1 cellular context compared by ENCODE assay signal in genomic region chr11:65927904-65928397, GRCh38.
TF ChIP-seq lines count a peak whose summit lies in the region.

No MANE protein-coding gene starts in this region.

TF ChIP-seq in K562, 482 proteins besides CTCF, POLR2A, EP300 and RAD21 (continued from another document and continues in another):
- no peak for TF ChIP-seq E2F1 (CRISPR knock-in tag; IDR thresholded peaks at IDR 0.05)
- peak; percentile 19; the same call in 1 of the 2 replicates for TF ChIP-seq ZBTB2 (IDR thresholded peaks at IDR 0.05)
- no peak for TF ChIP-seq DDX20 (tag; IDR thresholded peaks at IDR 0.05; ENCODE audit: low read depth)
- TF ChIP-seq E2F3 (CRISPR knock-in tag; IDR thresholded peaks at IDR 0.05), result no peak
- no peak for TF ChIP-seq DEAF1 (CRISPR knock-in tag; IDR thresholded peaks at IDR 0.05)
- no peak for TF ChIP-seq PCBP2 (IDR thresholded peaks at IDR 0.05; ENCODE audit: low read depth, low read length, poor library complexity, severe bottlenecking)
- TF ChIP-seq HOMEZ (CRISPR knock-in tag; IDR thresholded peaks at IDR 0.05), result no peak
- no peak for TF ChIP-seq PML (IDR thresholded peaks at IDR 0.05; ENCODE audit: low read length)
- TF ChIP-seq ZNF280A (IDR thresholded peaks at IDR 0.05; ENCODE audit: low read depth, partially characterized antibody), result no peak
- no peak for TF ChIP-seq FOXM1 (IDR thresholded peaks at IDR 0.05; ENCODE audit: low read depth)
- TF ChIP-seq FOXM1 (CRISPR knock-in tag; IDR thresholded peaks at IDR 0.05; ENCODE audit: low read depth), result no peak
- peak in 1 of 2 experiments; percentile 6; a peak in 1 of 4 replicates for TF ChIP-seq FOXK2 (conservative IDR thresholded peaks at IDR 0.05 in 1 of 2, IDR thresholded peaks at IDR 0.05 in 1 of 2; ENCODE audit: low read depth in 2 of 2)
- no peak for TF ChIP-seq CBX5 (IDR thresholded peaks at IDR 0.05; ENCODE audit: borderline replicate concordance, low read depth)
- no peak for TF ChIP-seq OTX1 (CRISPR knock-in tag; IDR thresholded peaks at IDR 0.05)
- TF ChIP-seq ZNF75A (CRISPR knock-in tag; IDR thresholded peaks at IDR 0.05), result no peak
- no peak for TF ChIP-seq E2F6 (IDR thresholded peaks at IDR 0.05; ENCODE audit: borderline replicate concordance in 1 of 2, extremely low read depth in 1 of 2, insufficient read depth in 1 of 2, insufficient read length in 1 of 2, low read depth in 1 of 2, low read length in 1 of 2, poor library complexity in 1 of 2, severe bottlenecking in 1 of 2)
- peak; percentile 71; the same call in 1 of the 2 replicates for TF ChIP-seq ZNF592 (IDR thresholded peaks at IDR 0.05)
- no peak for TF ChIP-seq DMBX1 (CRISPR knock-in tag; IDR thresholded peaks at IDR 0.05; ENCODE audit: borderline replicate concordance)
- TF ChIP-seq BRF1 (IDR thresholded peaks at IDR 0.05; ENCODE audit: borderline replicate concordance, extremely low read depth, insufficient read length), result no peak
- TF ChIP-seq STAT5A (IDR thresholded peaks at IDR 0.05; ENCODE audit: borderline replicate concordance, low read length), result no peak
- TF ChIP-seq HNRNPLL (IDR thresholded peaks at IDR 0.05; ENCODE audit: low read depth, low read length, poor library complexity, severe bottlenecking), result no peak
- TF ChIP-seq SMARCA4 (IDR thresholded peaks at IDR 0.05), result peak; percentile 65; the same call in 1 of the 2 replicates
- TF ChIP-seq ZFX (CRISPR knock-in tag; IDR thresholded peaks at IDR 0.05), result peak; percentile 44
- no peak for TF ChIP-seq PRDM10 (IDR thresholded peaks at IDR 0.05; ENCODE audit: partially characterized antibody)
- TF ChIP-seq ZNF277 (CRISPR knock-in tag; IDR thresholded peaks at IDR 0.05; ENCODE audit: borderline replicate concordance), result no peak
- TF ChIP-seq MAZ (CRISPR knock-in tag; conservative IDR thresholded peaks at IDR 0.05 in 1 of 2, IDR thresholded peaks at IDR 0.05 in 1 of 2), result peak in 1 of 2 experiments; percentile 34; a peak in 1 of 4 replicates
- no peak for TF ChIP-seq RBM15 (IDR thresholded peaks at IDR 0.05; ENCODE audit: insufficient read depth, low read length)
- no peak for TF ChIP-seq BHLHE40 (IDR thresholded peaks at IDR 0.05; ENCODE audit: low read length)
- TF ChIP-seq RERE (CRISPR knock-in tag; IDR thresholded peaks at IDR 0.05; ENCODE audit: borderline replicate concordance), result no peak
- TF ChIP-seq ERF (CRISPR knock-in tag; IDR thresholded peaks at IDR 0.05), result 0 out of 2 replicates have a peak, but pooled peaks have one; percentile 68
- TF ChIP-seq SMARCB1 (IDR thresholded peaks at IDR 0.05; ENCODE audit: insufficient read length, low read depth), result no peak
- peak; percentile 74 for TF ChIP-seq LEF1 (IDR thresholded peaks at IDR 0.05)
